In the genomic region with DNA sequence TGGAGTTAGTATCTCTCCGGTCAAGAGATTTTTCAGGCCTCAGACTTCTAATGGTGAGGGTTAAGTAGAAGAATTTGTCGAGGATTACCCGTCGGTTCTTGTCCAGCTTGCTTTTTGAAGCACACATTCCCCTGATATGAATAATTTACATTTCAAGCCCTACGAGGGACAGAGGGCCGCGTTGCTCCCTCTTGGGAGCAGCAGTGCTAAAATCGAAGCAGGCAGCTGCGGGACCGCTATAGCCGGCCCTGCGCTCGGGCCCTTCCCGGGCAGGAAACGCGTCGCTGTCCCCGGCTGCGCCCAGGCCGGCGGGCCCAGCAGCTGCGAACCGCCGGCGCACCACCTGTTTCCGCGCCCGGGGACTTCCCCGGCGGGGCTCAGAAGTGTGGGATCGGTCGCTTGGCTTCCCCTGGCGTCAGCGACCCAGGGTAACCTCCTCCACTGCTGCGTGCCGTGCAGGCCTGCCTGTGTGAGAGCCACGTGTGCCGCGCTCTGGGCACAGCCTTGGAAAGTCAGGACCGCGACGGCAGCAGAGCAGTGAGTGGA, we compare ENCODE assay signal across 8 cellular contexts. TPM values are rescaled to one million over a fixed set of nuclear protein-coding genes. Genes with fewer than 3 reads are reported as not detected.
DNase-seq lines count a peak whose midpoint lies in the region; ATAC-seq and TF ChIP-seq lines count a peak whose summit lies in the region.
"Not testable (repeated sequence)": the region's sequence is repeated elsewhere in the genome, so short reads cannot be mapped to it uniquely, and the experiment has no call there.

No MANE protein-coding gene starts in this region.

- H3K36me3 Mint-ChIP-seq in activated T-cell treated with anti-CD3 and anti-CD28 coated beads, Interleukin-2, amount 50 U/mL, for 4 hours (ENCODE audit: insufficient read depth): peaks cover 23% of the 10 kb centered on the region
- not testable (repeated sequence) for H3K36me3 Mint-ChIP-seq in naive B cell

- peak; percentile 87 for ATAC-seq in GM21367 (IDR thresholded peaks at IDR 0.05; ENCODE audit: unreplicated experiment)
- ATAC-seq in HG03378 (IDR thresholded peaks at IDR 0.05; ENCODE audit: unreplicated experiment): peak; percentile 65
- ATAC-seq in activated T-cell treated with anti-CD3 and anti-CD28 coated beads, Interleukin-2, amount 50 U/mL, for 4 hours: peak; percentile 87 to 93
- peak; percentile 88 to 89 for ATAC-seq in naive B cell (ENCODE audit: low read depth in 2 of 2)

- peaks cover 78% of the 10 kb centered on the region for H3K4me1 Mint-ChIP-seq in activated T-cell treated with anti-CD3 and anti-CD28 coated beads, Interleukin-2, amount 50 U/mL, for 4 hours (ENCODE audit: low read depth)
- H3K4me1 Mint-ChIP-seq in naive B cell: peaks cover 23 to 71% (median 64%) of the 10 kb centered on the region in 3 donors

- peak overlapping the region; percentile 95 to 99 (median 98) for H3K27ac Mint-ChIP-seq in naive B cell

- H3K9me3 Mint-ChIP-seq in activated T-cell treated with anti-CD3 and anti-CD28 coated beads, Interleukin-2, amount 50 U/mL, for 4 hours; naive B cell: not testable (repeated sequence)

- not testable (repeated sequence) for TF ChIP-seq CTCF in epithelial cell of esophagus (IDR thresholded peaks at IDR 0.05; ENCODE audit: insufficient read depth, low read depth, low read length, missing control alignments)

- peak overlapping the region; percentile 72 for H3K4me3 Mint-ChIP-seq in activated T-cell treated with anti-CD3 and anti-CD28 coated beads, Interleukin-2, amount 50 U/mL, for 4 hours
- peak overlapping the region; percentile 46 to 86 (median 81) for H3K4me3 Mint-ChIP-seq in naive B cell

- H3K27me3 Mint-ChIP-seq in activated T-cell treated with anti-CD3 and anti-CD28 coated beads, Interleukin-2, amount 50 U/mL, for 4 hours (ENCODE audit: low read depth); naive B cell: not testable (repeated sequence)

- DNase-seq in DMS153 treated with DMSO at 0.1 percent for 48 hours (lab: John Stamatoyannopoulos, UW; ENCODE audit: unreplicated experiment) (peak; percentile 44), RPMI7951 (ENCODE audit: low read depth) (peak; percentile 45), epithelial cell of esophagus (ENCODE audit: low read depth) (peak; percentile 12), naive B cell (peak; percentile 88)
- DNase-seq in activated T-cell treated with anti-CD3 and anti-CD28 coated beads, Interleukin-2, amount 50 U/mL, for 4 hours: peak; percentile 60
- DNase-seq in stimulated activated CD8-positive, alpha-beta memory T cell treated with anti-CD3 and anti-CD28 coated beads, Interleukin-4, amount 100 ng/mL, for 48 hours: peak; percentile 78

- H3K4me3 ChIP-seq in epithelial cell of esophagus (ENCODE audit: low read length): not testable (repeated sequence)

RNA-seq across cellular contexts. Expression of gene AMZ2, which starts 11.1 kb away (rescaled TPM):
- 75.6 and 92.5 TPM in 2 replicates for total RNA-seq in RPMI7951 (2014; rRNA removed; shearing (Covaris generic))
- total RNA-seq in activated T-cell treated with anti-CD3 and anti-CD28 coated beads, Interleukin-2, amount 50 U/mL, for 4 hours: 10 to 100 TPM; 62.7 to 74.6 (median 72.8) TPM
- polyA plus RNA-seq in naive B cell (ENCODE audit: low read depth in 6 of 6): 100 to 1,000 TPM in 3 of 6 donors, 10 to 100 TPM in 3; 92.7 to 152 (median 106) TPM

RNA-seq across cellular contexts. Expression of gene SLC16A6, which starts 32.0 kb away (rescaled TPM):
- 4.4 and 4.8 TPM in 2 replicates for total RNA-seq in RPMI7951 (2014; rRNA removed; shearing (Covaris generic))
- total RNA-seq in activated T-cell treated with anti-CD3 and anti-CD28 coated beads, Interleukin-2, amount 50 U/mL, for 4 hours: 1 to 10 TPM; 5.9 to 7.7 (median 6.0) TPM
- polyA plus RNA-seq in naive B cell (ENCODE audit: low read depth in 6 of 6): under 1 TPM in 3 of 6 donors, not detected in 3; 0.34 to 0.62 (median 0.41) TPM

RNA-seq across cellular contexts. Expression of gene ARSG, which starts 32.3 kb away (rescaled TPM):
- 2.3 and 3.0 TPM in 2 replicates for total RNA-seq in RPMI7951 (2014; rRNA removed; shearing (Covaris generic))
- total RNA-seq in activated T-cell treated with anti-CD3 and anti-CD28 coated beads, Interleukin-2, amount 50 U/mL, for 4 hours: 1 to 10 TPM; 3.2 to 4.6 (median 4.5) TPM
- polyA plus RNA-seq in naive B cell (ENCODE audit: low read depth in 6 of 6): 1 to 10 TPM; 3.4 to 5.8 (median 4.7) TPM

Comparison
In these comparisons a context has a peak if more than half of its experiments do, and no peak if none do; other contexts are left out.
1. DNase-seq: peak in every context shown above with its lines; median percentile 88 in naive B cell; 78 in stimulated activated CD8-positive, alpha-beta memory T cell treated with anti-CD3 and anti-CD28 coated beads, Interleukin-4, amount 100 ng/mL, for 48 hours; 60 in activated T-cell treated with anti-CD3 and anti-CD28 coated beads, Interleukin-2, amount 50 U/mL, for 4 hours; 45 in RPMI7951; 44 in DMS153 treated with DMSO at 0.1 percent for 48 hours; 12 in epithelial cell of esophagus.